In the genomic region with DNA sequence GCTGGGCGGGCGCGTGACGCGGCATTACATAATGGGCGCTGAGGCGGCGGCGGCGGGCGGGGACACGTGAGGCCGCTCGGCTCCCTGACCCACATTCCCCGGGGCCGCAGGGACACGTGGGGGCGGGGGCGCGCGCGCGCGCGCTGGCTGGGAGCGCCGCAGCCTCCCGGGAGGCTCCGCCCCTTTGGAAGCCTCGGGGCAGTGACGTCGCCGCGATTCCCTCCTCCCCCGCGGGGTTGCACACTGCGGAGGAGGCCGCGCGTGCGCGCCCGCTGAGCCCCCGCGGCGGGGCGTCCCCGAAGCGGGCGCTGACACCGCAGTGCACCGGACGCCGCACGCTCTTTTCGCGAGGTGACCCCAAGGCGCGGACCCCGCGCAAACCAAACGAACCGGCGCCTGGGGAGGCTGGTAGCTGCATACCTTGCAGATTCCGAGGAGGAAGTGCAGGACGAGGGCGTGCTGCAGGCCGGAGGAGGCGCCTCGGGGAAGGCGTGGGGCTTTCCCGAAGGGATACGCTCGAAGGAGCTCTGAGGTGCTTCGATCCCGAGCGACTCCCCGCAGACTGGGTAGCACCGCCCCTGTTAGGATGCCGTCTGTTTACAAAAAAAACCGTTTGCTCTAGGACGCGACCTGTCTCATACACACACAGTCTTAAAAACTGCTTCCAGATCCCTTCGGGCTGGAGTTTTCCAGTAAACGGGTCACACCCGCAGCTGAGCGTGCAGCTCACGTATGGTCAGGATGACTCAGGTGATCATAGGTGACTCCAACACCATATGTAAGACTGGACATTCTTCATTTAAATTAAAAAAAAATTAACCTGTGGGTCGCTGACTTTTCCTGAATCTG, we compare ENCODE assay signal across 1 cellular context.
TF ChIP-seq lines count a peak whose summit lies in the region.

No MANE protein-coding gene starts in this region.

TF ChIP-seq in K562, 482 proteins besides CTCF, POLR2A, EP300 and RAD21 (continued from another document and continues in another):
- TF ChIP-seq, protein P1, sequence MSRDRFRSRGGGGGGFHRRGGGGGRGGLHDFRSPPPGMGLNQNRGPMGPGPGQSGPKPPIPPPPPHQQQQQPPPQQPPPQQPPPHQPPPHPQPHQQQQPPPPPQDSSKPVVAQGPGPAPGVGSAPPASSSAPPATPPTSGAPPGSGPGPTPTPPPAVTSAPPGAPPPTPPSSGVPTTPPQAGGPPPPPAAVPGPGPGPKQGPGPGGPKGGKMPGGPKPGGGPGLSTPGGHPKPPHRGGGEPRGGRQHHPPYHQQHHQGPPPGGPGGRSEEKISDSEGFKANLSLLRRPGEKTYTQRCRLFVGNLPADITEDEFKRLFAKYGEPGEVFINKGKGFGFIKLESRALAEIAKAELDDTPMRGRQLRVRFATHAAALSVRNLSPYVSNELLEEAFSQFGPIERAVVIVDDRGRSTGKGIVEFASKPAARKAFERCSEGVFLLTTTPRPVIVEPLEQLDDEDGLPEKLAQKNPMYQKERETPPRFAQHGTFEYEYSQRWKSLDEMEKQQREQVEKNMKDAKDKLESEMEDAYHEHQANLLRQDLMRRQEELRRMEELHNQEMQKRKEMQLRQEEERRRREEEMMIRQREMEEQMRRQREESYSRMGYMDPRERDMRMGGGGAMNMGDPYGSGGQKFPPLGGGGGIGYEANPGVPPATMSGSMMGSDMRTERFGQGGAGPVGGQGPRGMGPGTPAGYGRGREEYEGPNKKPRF (IDR thresholded peaks at IDR 0.05; ENCODE audit: low read depth, low read length) = no peak
- TF ChIP-seq THAP7 (CRISPR knock-in tag; IDR thresholded peaks at IDR 0.05) (no peak), RAD51 (IDR thresholded peaks at IDR 0.05; ENCODE audit: borderline replicate concordance, low read depth) (0 out of 2 replicates have a peak, but pooled peaks have one; percentile 30), CBX1 (IDR thresholded peaks at IDR 0.05; ENCODE audit: low read depth) (peak; percentile 49; the same call in 1 of the 2 replicates), SRF (CRISPR knock-in tag; IDR thresholded peaks at IDR 0.05) (no peak), RBM14 (IDR thresholded peaks at IDR 0.05; ENCODE audit: borderline replicate concordance, insufficient read depth, low read depth, low read length) (no peak), PRMT5 (CRISPR knock-in tag; IDR thresholded peaks at IDR 0.05) (no peak), SETDB1 (IDR thresholded peaks at IDR 0.05; ENCODE audit: low read length) (no peak), CREBBP (IDR thresholded peaks at IDR 0.05; ENCODE audit: low read depth, low read length) (no peak), MAZ (CRISPR knock-in tag; conservative IDR thresholded peaks at IDR 0.05 in 1 of 2, IDR thresholded peaks at IDR 0.05 in 1 of 2) (peak; percentile 62 to 99), ESRRB (CRISPR knock-in tag; IDR thresholded peaks at IDR 0.05; ENCODE audit: borderline replicate concordance) (no peak), ZC3H11A (IDR thresholded peaks at IDR 0.05; ENCODE audit: low read depth, low read length) (0 out of 2 replicates have a peak, but pooled peaks have one; percentile 33), ETS1 (conservative IDR thresholded peaks at IDR 0.05; ENCODE audit: control insufficient read depth, low read depth, low read length) (peak; percentile 67; the same call in 1 of the 2 replicates), ZFP30 (CRISPR knock-in tag; IDR thresholded peaks at IDR 0.05; ENCODE audit: borderline replicate concordance) (no peak), SP1 (CRISPR knock-in tag; IDR thresholded peaks at IDR 0.05) (peak; percentile 64), RFX7 (CRISPR knock-in tag; IDR thresholded peaks at IDR 0.05) (no peak), YY1 (IDR thresholded peaks at IDR 0.05; ENCODE audit: borderline replicate concordance in 1 of 3, control insufficient read depth in 1 of 3, extremely low read depth in 1 of 3, insufficient read depth in 3 of 3, insufficient read length in 1 of 3, insufficient replicate concordance in 2 of 3, low read depth in 1 of 3, low read length in 2 of 3) (peak; percentile 15 to 73 (median 67)), NFIC (IDR thresholded peaks at IDR 0.05) (peak; percentile 53), MYNN (IDR thresholded peaks at IDR 0.05) (no peak; the same call in 1 of the 2 replicates), MYNN (CRISPR knock-in tag; IDR thresholded peaks at IDR 0.05) (no peak), NR1H2 (CRISPR knock-in tag; IDR thresholded peaks at IDR 0.05) (no peak), ZNF253 (CRISPR knock-in tag; conservative IDR thresholded peaks at IDR 0.05) (no peak), RNF2 (IDR thresholded peaks at IDR 0.05) (no peak; the same call in 1 of the 2 replicates), DMBX1 (CRISPR knock-in tag; IDR thresholded peaks at IDR 0.05; ENCODE audit: borderline replicate concordance) (0 out of 2 replicates have a peak, but pooled peaks have one; percentile 8), ZNF592 (IDR thresholded peaks at IDR 0.05) (0 out of 2 replicates have a peak, but pooled peaks have one; percentile 45), ZBTB7A (IDR thresholded peaks at IDR 0.05; ENCODE audit: borderline replicate concordance, control insufficient read depth, low read depth, low read length) (peak; percentile 84; the same call in 1 of the 2 replicates), BCOR (IDR thresholded peaks at IDR 0.05) (peak; percentile 55; the same call in 1 of the 2 replicates), MAFG (tag; conservative IDR thresholded peaks at IDR 0.05) (0 out of 2 replicates have a peak, but pooled peaks have one; percentile 21), TCFL5 (CRISPR knock-in tag; conservative IDR thresholded peaks at IDR 0.05) (no peak), NR3C1 (CRISPR knock-in tag; IDR thresholded peaks at IDR 0.05) (peak; percentile 16; the same call in 1 of the 2 replicates), MLLT1 (IDR thresholded peaks at IDR 0.05) (peak in 1 of 2 experiments; percentile 75; a peak in 2 of 4 replicates)
- TF ChIP-seq, protein P2, sequence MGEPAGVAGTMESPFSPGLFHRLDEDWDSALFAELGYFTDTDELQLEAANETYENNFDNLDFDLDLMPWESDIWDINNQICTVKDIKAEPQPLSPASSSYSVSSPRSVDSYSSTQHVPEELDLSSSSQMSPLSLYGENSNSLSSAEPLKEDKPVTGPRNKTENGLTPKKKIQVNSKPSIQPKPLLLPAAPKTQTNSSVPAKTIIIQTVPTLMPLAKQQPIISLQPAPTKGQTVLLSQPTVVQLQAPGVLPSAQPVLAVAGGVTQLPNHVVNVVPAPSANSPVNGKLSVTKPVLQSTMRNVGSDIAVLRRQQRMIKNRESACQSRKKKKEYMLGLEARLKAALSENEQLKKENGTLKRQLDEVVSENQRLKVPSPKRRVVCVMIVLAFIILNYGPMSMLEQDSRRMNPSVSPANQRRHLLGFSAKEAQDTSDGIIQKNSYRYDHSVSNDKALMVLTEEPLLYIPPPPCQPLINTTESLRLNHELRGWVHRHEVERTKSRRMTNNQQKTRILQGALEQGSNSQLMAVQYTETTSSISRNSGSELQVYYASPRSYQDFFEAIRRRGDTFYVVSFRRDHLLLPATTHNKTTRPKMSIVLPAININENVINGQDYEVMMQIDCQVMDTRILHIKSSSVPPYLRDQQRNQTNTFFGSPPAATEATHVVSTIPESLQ (CRISPR knock-in tag; IDR thresholded peaks at IDR 0.05) = peak; percentile 66; the same call in 1 of the 2 replicates
- TF ChIP-seq, protein P3, sequence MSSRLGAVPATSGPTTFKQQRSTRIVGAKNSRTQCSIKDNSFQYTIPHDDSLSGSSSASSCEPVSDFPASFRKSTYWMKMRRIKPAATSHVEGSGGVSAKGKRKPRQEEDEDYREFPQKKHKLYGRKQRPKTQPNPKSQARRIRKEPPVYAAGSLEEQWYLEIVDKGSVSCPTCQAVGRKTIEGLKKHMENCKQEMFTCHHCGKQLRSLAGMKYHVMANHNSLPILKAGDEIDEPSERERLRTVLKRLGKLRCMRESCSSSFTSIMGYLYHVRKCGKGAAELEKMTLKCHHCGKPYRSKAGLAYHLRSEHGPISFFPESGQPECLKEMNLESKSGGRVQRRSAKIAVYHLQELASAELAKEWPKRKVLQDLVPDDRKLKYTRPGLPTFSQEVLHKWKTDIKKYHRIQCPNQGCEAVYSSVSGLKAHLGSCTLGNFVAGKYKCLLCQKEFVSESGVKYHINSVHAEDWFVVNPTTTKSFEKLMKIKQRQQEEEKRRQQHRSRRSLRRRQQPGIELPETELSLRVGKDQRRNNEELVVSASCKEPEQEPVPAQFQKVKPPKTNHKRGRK (tag; IDR thresholded peaks at IDR 0.05) = no peak
- TF ChIP-seq, protein P4, sequence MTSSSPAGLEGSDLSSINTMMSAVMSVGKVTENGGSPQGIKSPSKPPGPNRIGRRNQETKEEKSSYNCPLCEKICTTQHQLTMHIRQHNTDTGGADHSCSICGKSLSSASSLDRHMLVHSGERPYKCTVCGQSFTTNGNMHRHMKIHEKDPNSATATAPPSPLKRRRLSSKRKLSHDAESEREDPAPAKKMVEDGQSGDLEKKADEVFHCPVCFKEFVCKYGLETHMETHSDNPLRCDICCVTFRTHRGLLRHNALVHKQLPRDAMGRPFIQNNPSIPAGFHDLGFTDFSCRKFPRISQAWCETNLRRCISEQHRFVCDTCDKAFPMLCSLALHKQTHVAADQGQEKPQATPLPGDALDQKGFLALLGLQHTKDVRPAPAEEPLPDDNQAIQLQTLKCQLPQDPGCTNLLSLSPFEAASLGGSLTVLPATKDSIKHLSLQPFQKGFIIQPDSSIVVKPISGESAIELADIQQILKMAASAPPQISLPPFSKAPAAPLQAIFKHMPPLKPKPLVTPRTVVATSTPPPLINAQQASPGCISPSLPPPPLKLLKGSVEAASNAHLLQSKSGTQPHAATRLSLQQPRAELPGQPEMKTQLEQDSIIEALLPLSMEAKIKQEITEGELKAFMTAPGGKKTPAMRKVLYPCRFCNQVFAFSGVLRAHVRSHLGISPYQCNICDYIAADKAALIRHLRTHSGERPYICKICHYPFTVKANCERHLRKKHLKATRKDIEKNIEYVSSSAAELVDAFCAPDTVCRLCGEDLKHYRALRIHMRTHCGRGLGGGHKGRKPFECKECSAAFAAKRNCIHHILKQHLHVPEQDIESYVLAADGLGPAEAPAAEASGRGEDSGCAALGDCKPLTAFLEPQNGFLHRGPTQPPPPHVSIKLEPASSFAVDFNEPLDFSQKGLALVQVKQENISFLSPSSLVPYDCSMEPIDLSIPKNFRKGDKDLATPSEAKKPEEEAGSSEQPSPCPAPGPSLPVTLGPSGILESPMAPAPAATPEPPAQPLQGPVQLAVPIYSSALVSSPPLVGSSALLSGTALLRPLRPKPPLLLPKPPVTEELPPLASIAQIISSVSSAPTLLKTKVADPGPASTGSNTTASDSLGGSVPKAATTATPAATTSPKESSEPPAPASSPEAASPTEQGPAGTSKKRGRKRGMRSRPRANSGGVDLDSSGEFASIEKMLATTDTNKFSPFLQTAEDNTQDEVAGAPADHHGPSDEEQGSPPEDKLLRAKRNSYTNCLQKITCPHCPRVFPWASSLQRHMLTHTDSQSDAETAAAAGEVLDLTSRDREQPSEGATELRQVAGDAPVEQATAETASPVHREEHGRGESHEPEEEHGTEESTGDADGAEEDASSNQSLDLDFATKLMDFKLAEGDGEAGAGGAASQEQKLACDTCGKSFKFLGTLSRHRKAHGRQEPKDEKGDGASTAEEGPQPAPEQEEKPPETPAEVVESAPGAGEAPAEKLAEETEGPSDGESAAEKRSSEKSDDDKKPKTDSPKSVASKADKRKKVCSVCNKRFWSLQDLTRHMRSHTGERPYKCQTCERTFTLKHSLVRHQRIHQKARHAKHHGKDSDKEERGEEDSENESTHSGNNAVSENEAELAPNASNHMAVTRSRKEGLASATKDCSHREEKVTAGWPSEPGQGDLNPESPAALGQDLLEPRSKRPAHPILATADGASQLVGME (CRISPR knock-in tag; IDR thresholded peaks at IDR 0.05) = 0 out of 2 replicates have a peak, but pooled peaks have one; percentile 76
